Comparison of ENCODE assay signal across 8 cellular contexts in the genomic region with DNA sequence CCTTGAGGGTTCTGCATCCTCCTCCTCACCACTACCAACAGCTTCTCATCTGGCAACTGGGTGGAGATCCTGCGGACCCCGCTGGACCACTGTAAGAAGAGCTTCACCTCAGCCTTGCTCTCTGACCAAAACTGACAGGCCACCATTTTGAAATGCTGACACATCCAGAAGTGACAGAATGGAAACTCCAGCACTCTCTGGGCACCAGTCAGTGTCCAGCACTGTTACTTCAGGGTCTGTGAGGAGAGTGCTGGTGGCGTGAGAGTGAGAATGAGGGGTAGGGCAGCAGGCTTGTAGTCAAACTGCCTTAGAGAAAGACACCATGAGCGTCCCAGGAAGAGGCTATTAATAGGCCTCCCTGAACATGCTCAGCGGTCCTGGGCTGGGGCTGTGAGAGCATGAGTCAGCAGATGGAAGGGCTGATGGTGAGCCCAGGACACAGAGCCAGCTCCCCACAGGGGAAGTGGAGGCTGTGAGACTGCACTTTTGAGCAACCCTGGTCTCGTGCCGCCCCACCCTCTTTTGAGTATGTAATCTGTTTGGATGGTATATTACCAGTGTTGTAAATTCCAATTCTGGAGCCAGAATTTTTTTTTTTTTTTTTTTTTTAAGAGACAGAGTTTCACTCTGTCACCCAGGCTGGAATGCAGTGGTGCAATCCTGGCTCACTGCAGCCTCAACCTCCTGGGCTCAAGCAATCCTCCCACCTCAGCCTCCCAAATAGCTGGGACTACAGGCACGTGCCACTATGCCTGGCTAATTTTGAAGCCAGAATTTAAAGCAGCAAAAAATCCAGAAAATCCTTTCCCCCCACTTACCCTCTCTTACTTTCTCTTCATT. TPM values are rescaled to one million over a fixed set of nuclear protein-coding genes. Genes with fewer than 3 reads are reported as not detected.
DNase-seq lines count a peak whose midpoint lies in the region; ATAC-seq and TF ChIP-seq lines count a peak whose summit lies in the region.

No MANE protein-coding gene starts in this region.

- no peak overlapping the region for H3K9ac ChIP-seq in PC-3 (ENCODE audit: low read length)

- no peaks in the 10 kb centered on the region for H3K36me3 ChIP-seq in PC-3 (ENCODE audit: low read depth, low read length)

- DNase-seq in Daoy (ENCODE audit: low read depth) = peak; percentile 89
- peak; percentile 39 for DNase-seq in PC-3
- peak; percentile 38 for DNase-seq in epithelial cell of proximal tubule (ENCODE audit: low read depth)
- DNase-seq in neural crest cell (ENCODE audit: low read depth, low spot score) = no peak
- DNase-seq in activated T-helper 1 cell treated with anti-CD3 and anti-CD28 coated beads, Interleukin-12 subunit alpha, Interleukin-12 subunit beta, Interleukin-2, Interleukin-4 antibody, amounts not matched to agents 30 ng/mL and 10 ng/mL and 1 ng/mL, durations not matched to agents 14 hours and 24 hours and 36 hours (ENCODE audit: low spot score) = no peak
- DNase-seq in NCI-H1105 treated with DMSO at 0.1 percent for 48 hours (lab: John Stamatoyannopoulos, UW) = no peak

- H3K4me3 ChIP-seq in PC-3 (ENCODE audit: low read length) (no peak overlapping the region), epithelial cell of proximal tubule (ENCODE audit: low read depth, low read length) (no peak overlapping the region)

- H3K4me1 ChIP-seq in PC-3 (ENCODE audit: insufficient read depth, low read length) = peaks cover 5% of the 10 kb centered on the region

- H3K27me3 Mint-ChIP-seq in neural crest cell (ENCODE audit: low read depth) = no peaks in the 10 kb centered on the region
- no peaks in the 10 kb centered on the region for H3K27me3 Mint-ChIP-seq in activated T-helper 1 cell treated with anti-CD3 and anti-CD28 coated beads, Interleukin-12 subunit alpha, Interleukin-12 subunit beta, Interleukin-2, Interleukin-4 antibody, amounts not matched to agents 30 ng/mL and 10 ng/mL and 1 ng/mL, durations not matched to agents 14 hours and 24 hours and 36 hours (ENCODE audit: insufficient read depth)

- no peaks in the 10 kb centered on the region for H3K27me3 ChIP-seq in PC-3 (ENCODE audit: low read length)

- BruUV-seq in PC-3 (replicated peaks; lab: Mats Ljungman, UMichigan) = no TSS peak

- CTCF ChIA-PET in PC-3 (lab: Charles Lee) = no interaction called here

- H3K36me3 Mint-ChIP-seq in neural crest cell (ENCODE audit: low read depth) = no peaks in the 10 kb centered on the region
- no peaks in the 10 kb centered on the region for H3K36me3 Mint-ChIP-seq in activated T-helper 1 cell treated with anti-CD3 and anti-CD28 coated beads, Interleukin-12 subunit alpha, Interleukin-12 subunit beta, Interleukin-2, Interleukin-4 antibody, amounts not matched to agents 30 ng/mL and 10 ng/mL and 1 ng/mL, durations not matched to agents 14 hours and 24 hours and 36 hours (ENCODE audit: low read depth)

- no peak overlapping the region for H3K4me3 Mint-ChIP-seq in neural crest cell
- H3K4me3 Mint-ChIP-seq in activated T-helper 1 cell treated with anti-CD3 and anti-CD28 coated beads, Interleukin-12 subunit alpha, Interleukin-12 subunit beta, Interleukin-2, Interleukin-4 antibody, amounts not matched to agents 30 ng/mL and 10 ng/mL and 1 ng/mL, durations not matched to agents 14 hours and 24 hours and 36 hours = no peak overlapping the region

- H3K4me1 Mint-ChIP-seq in neural crest cell = peaks cover 11% of the 10 kb centered on the region
- no peaks in the 10 kb centered on the region for H3K4me1 Mint-ChIP-seq in activated T-helper 1 cell treated with anti-CD3 and anti-CD28 coated beads, Interleukin-12 subunit alpha, Interleukin-12 subunit beta, Interleukin-2, Interleukin-4 antibody, amounts not matched to agents 30 ng/mL and 10 ng/mL and 1 ng/mL, durations not matched to agents 14 hours and 24 hours and 36 hours (ENCODE audit: low read depth)

- intact Hi-C loops in PC-3 (cut with micrococcal nuclease) = no loop called here
- intact Hi-C loops in activated T-helper 1 cell treated with anti-CD3 and anti-CD28 coated beads, Interleukin-12 subunit alpha, Interleukin-12 subunit beta, Interleukin-2, Interleukin-4 antibody, amounts not matched to agents 30 ng/mL and 10 ng/mL and 1 ng/mL, durations not matched to agents 14 hours and 24 hours and 36 hours (cut with micrococcal nuclease) = no loop called here

- peak overlapping the region; percentile 78 for H3K27ac Mint-ChIP-seq in neural crest cell (ENCODE audit: unreplicated experiment)
- H3K27ac Mint-ChIP-seq in activated T-helper 1 cell treated with anti-CD3 and anti-CD28 coated beads, Interleukin-12 subunit alpha, Interleukin-12 subunit beta, Interleukin-2, Interleukin-4 antibody, amounts not matched to agents 30 ng/mL and 10 ng/mL and 1 ng/mL, durations not matched to agents 14 hours and 24 hours and 36 hours = no peak overlapping the region

- H3K9me3 Mint-ChIP-seq in neural crest cell = no peaks in the 10 kb centered on the region
- no peaks in the 10 kb centered on the region for H3K9me3 Mint-ChIP-seq in activated T-helper 1 cell treated with anti-CD3 and anti-CD28 coated beads, Interleukin-12 subunit alpha, Interleukin-12 subunit beta, Interleukin-2, Interleukin-4 antibody, amounts not matched to agents 30 ng/mL and 10 ng/mL and 1 ng/mL, durations not matched to agents 14 hours and 24 hours and 36 hours

- ATAC-seq in PC-3 (peak; percentile 80), HG02678 (IDR thresholded peaks at IDR 0.05; ENCODE audit: unreplicated experiment) (no peak), HG03196 (IDR thresholded peaks at IDR 0.05; ENCODE audit: unreplicated experiment) (no peak)

- no peaks in the 10 kb centered on the region for H3F3A ChIP-seq in PC-3 (ENCODE audit: low read length, unreplicated experiment)

- H2AFZ ChIP-seq in PC-3 (ENCODE audit: low read length) = peak overlapping the region; percentile 70

- POLR2A ChIA-PET in PC-3 (lab: Charles Lee; ENCODE audit: unreplicated experiment) = no interaction called here

- H4K20me1 ChIP-seq in PC-3 (ENCODE audit: low read length) = no peaks in the 10 kb centered on the region

- TF ChIP-seq CTCF in PC-3 (conservative IDR thresholded peaks at IDR 0.05; ENCODE audit: low read depth, low read length) = no peak
- TF ChIP-seq CTCF in epithelial cell of proximal tubule (conservative IDR thresholded peaks at IDR 0.05; ENCODE audit: low read depth, low read length) = no peak
- no peak for TF ChIP-seq CTCF in neural crest cell (conservative IDR thresholded peaks at IDR 0.05)

- H3K9me3 ChIP-seq in PC-3 (ENCODE audit: low read length) = no peaks in the 10 kb centered on the region

- no peaks in the 10 kb centered on the region for H3K79me2 ChIP-seq in PC-3 (ENCODE audit: low read length)

- H3K27ac ChIP-seq in PC-3 (ENCODE audit: low read length) = no peak overlapping the region

- no peaks in the 10 kb centered on the region for H3K9me2 ChIP-seq in PC-3 (replicated peaks; ENCODE audit: low read length)

- H3K4me2 ChIP-seq in PC-3 (ENCODE audit: low read length) = no peak overlapping the region

RNA-seq across cellular contexts. Expression of a gene that starts 34.4 kb away (rescaled TPM):
- total RNA-seq in Daoy (2014; rRNA removed; shearing (Covaris generic)) = 11.3 and 18.2 TPM in 2 replicates
- total RNA-seq in PC-3 (2014; rRNA removed) (6.7 and 8.2 TPM in 2 replicates), epithelial cell of proximal tubule (5.4 and 6.9 TPM in 2 replicates), neural crest cell (9.1 and 9.5 TPM in 2 replicates)
- 10.6 and 12.0 TPM in 2 replicates for total RNA-seq in activated T-helper 1 cell treated with anti-CD3 and anti-CD28 coated beads, Interleukin-12 subunit alpha, Interleukin-12 subunit beta, Interleukin-2, Interleukin-4 antibody, amounts not matched to agents 30 ng/mL and 10 ng/mL and 1 ng/mL, durations not matched to agents 14 hours and 24 hours and 36 hours

Comparison
In these comparisons a context has a peak if more than half of its experiments do, and no peak if none do; other contexts are left out.
1. DNase-seq: peak in Daoy (single experiment), PC-3 (single experiment) and epithelial cell of proximal tubule (single experiment); none in neural crest cell (single experiment), activated T-helper 1 cell treated with anti-CD3 and anti-CD28 coated beads, Interleukin-12 subunit alpha, Interleukin-12 subunit beta, Interleukin-2, Interleukin-4 antibody, amounts not matched to agents 30 ng/mL and 10 ng/mL and 1 ng/mL, durations not matched to agents 14 hours and 24 hours and 36 hours (single experiment) and NCI-H1105 treated with DMSO at 0.1 percent for 48 hours (single experiment).